In genomic region chr17:32886951-32887350, GRCh38 we compare ENCODE assay signal across 7 cellular contexts. TPM values are rescaled to one million over a fixed set of nuclear protein-coding genes. Genes with fewer than 3 reads are reported as not detected.
A peak's percentile ranks its signal among the peaks of the same experiment; 100 is the strongest.
DNase-seq lines count a peak whose midpoint lies in the region; FAIRE-seq and TF ChIP-seq lines count a peak whose summit lies in the region.
"Not testable (repeated sequence)": the region's sequence is repeated elsewhere in the genome, so short reads cannot be mapped to it uniquely, and the experiment has no call there.
"Had no signal": no experiment of that assay in that cellular context is flagged by ENCODE, and none has a peak within 500 bp of the region (broad histone marks: within the 10 kb centered on the region; RNA-seq: fewer than 3 reads in every experiment).

No MANE protein-coding gene starts in this region.

- H2BK120ac ChIP-seq in H1 (replicated peaks; ENCODE audit: low read depth, low read length); mesendoderm (ENCODE audit: low read depth, low read length): not testable (repeated sequence)

- peak overlapping the region; percentile 75 for H3K18ac ChIP-seq in H1 (ENCODE audit: extremely low read depth, low read length)
- not testable (repeated sequence) for H3K18ac ChIP-seq in mesendoderm (ENCODE audit: low read length)

- TF ChIP-seq EP300 in Ishikawa (IDR thresholded peaks at IDR 0.05; ENCODE audit: borderline replicate concordance); H1 (IDR thresholded peaks at IDR 0.05; ENCODE audit: borderline replicate concordance in 1 of 2, low read depth in 2 of 2, low read length in 2 of 2): not testable (repeated sequence)

- not testable (repeated sequence) for TF ChIP-seq CTCF in H1 (IDR thresholded peaks at IDR 0.05; ENCODE audit: control extremely low read depth in 1 of 3, insufficient read depth in 1 of 3, low read depth in 1 of 3, low read length in 3 of 3)

- POLR2A ChIA-PET in H1 (lab: Charles Lee; ENCODE audit: partially characterized antibody): interaction anchor here (3.4 kb wide), 1 partner anchor 10 kb away, joined by 16 read pairs; the partner anchor contains the start of gene MYO1D

- not testable (repeated sequence) for H3K4me2 ChIP-seq in H1 (ENCODE audit: insufficient read depth in 1 of 2, low read depth in 2 of 2, low read length in 2 of 2); mesendoderm (ENCODE audit: low read length)

- not testable (repeated sequence) for H4K20me1 ChIP-seq in H1 (replicated peaks in 1 of 2; ENCODE audit: control insufficient read depth in 1 of 2, insufficient read depth in 2 of 2, low read length in 2 of 2)

- peak overlapping the region; percentile 82; the same call in 1 of the 2 replicates for H2BK12ac ChIP-seq in H1 (ENCODE audit: low read depth, low read length)

- 0 out of 2 replicates have a peak overlapping the region, but pooled peaks have one; percentile 71 for H2BK5ac ChIP-seq in H1 (ENCODE audit: low read depth, low read length)
- H2BK5ac ChIP-seq in mesendoderm (ENCODE audit: low read length): not testable (repeated sequence)

- not testable (repeated sequence) for H3K23me2 ChIP-seq in H1 (ENCODE audit: low read depth, low read length)

- not testable (repeated sequence) for H3K9me3 ChIP-seq in ES-I3 (ENCODE audit: control insufficient read depth, insufficient read depth, low read length); NT2/D1 (ENCODE audit: insufficient read depth, low read length); H1 (ENCODE audit: insufficient read depth in 2 of 2, low read depth in 1 of 2, low read length in 1 of 2)

- not testable (repeated sequence) for H3K27me3 ChIP-seq in NT2/D1 (ENCODE audit: insufficient read depth, insufficient read length); H1 (replicated peaks in 1 of 4; ENCODE audit: control insufficient read depth in 3 of 4, extremely low read depth in 1 of 4, insufficient read depth in 3 of 4, low read length in 3 of 4); mesendoderm (ENCODE audit: insufficient read depth, low read length, poor library complexity)

- H3K4me1 ChIP-seq in ES-I3 (ENCODE audit: insufficient read depth, low read length); NT2/D1 (ENCODE audit: insufficient read depth, insufficient read length); H1 (replicated peaks in 1 of 4; ENCODE audit: control insufficient read depth in 3 of 4, insufficient read depth in 4 of 4, low read length in 3 of 4); mesendoderm (ENCODE audit: control insufficient read depth, low read depth, low read length): not testable (repeated sequence)

- not testable (repeated sequence) for H4K8ac ChIP-seq in H1 (ENCODE audit: extremely low read depth, insufficient read depth, low read length); mesendoderm (ENCODE audit: low read depth, low read length)

- H2BK15ac ChIP-seq in H1 (ENCODE audit: low read length); mesendoderm (replicated peaks; ENCODE audit: low read depth): not testable (repeated sequence)

- FAIRE-seq in H1 (lab: Jason Lieb, UNC): not testable (repeated sequence)

- H4K5ac ChIP-seq in H1 (ENCODE audit: insufficient read length, low read depth, low read length): peak overlapping the region; percentile 32
- not testable (repeated sequence) for H4K5ac ChIP-seq in mesendoderm (ENCODE audit: low read length)

- not testable (repeated sequence) for TF ChIP-seq RAD21 in Ishikawa (IDR thresholded peaks at IDR 0.05; ENCODE audit: low read depth); H1 (IDR thresholded peaks at IDR 0.05 in 1 of 2, conservative IDR thresholded peaks at IDR 0.05 in 1 of 2; ENCODE audit: low read depth in 2 of 2, low read length in 2 of 2)

- H2AFZ ChIP-seq in H1 (ENCODE audit: low read length): 0 out of 2 replicates have a peak overlapping the region, but pooled peaks have one; percentile 62

- H4K91ac ChIP-seq in H1 (replicated peaks; ENCODE audit: insufficient read length, low read length): peak overlapping the region; percentile 85

- H2AK5ac ChIP-seq in H1 (ENCODE audit: low read depth, low read length): peak overlapping the region; percentile 54; the same call in 1 of the 2 replicates
- not testable (repeated sequence) for H2AK5ac ChIP-seq in mesendoderm (ENCODE audit: low read length)

- not testable (repeated sequence) for H3K79me1 ChIP-seq in H1 (ENCODE audit: low read depth, low read length); mesendoderm (ENCODE audit: low read length)

- H3K79me2 ChIP-seq in H1 (ENCODE audit: control insufficient read depth in 1 of 2, insufficient read depth in 2 of 2, low read length in 2 of 2); mesendoderm (ENCODE audit: control insufficient read depth, insufficient read depth, low read length): not testable (repeated sequence)

- not testable (repeated sequence) for H3K14ac ChIP-seq in H1 (ENCODE audit: insufficient read length)

- not testable (repeated sequence) for H3K36me3 ChIP-seq in ES-I3 (ENCODE audit: insufficient read depth, low read length); NT2/D1 (ENCODE audit: insufficient read depth, insufficient read length, low read length); H1 (ENCODE audit: control insufficient read depth in 2 of 4, insufficient read depth in 4 of 4, low read length in 3 of 4); mesendoderm (ENCODE audit: control insufficient read depth, insufficient read depth, low read length)

- H3K23ac ChIP-seq in H1 (ENCODE audit: insufficient read length); mesendoderm (ENCODE audit: low read length): not testable (repeated sequence)

- peak overlapping the region; percentile 39 for H3K9ac ChIP-seq in ES-I3 (ENCODE audit: low read depth, low read length)
- H3K9ac ChIP-seq in NT2/D1 (ENCODE audit: insufficient read length, low read depth); H1 (replicated peaks in 1 of 4; ENCODE audit: extremely low read depth in 1 of 4, low read depth in 3 of 4, low read length in 3 of 4); mesendoderm (ENCODE audit: low read length): not testable (repeated sequence)

- H3K4me3 ChIP-seq in NT2/D1 (ENCODE audit: insufficient read length, low read depth): peak overlapping the region; percentile 35
- not testable (repeated sequence) for H3K4me3 ChIP-seq in H1 (ENCODE audit: extremely low read depth in 1 of 4, insufficient read depth in 2 of 4, low read depth in 3 of 4, low read length in 4 of 4); mesendoderm (ENCODE audit: low read length)

- not testable (repeated sequence) for TF ChIP-seq POLR2A in H1 (IDR thresholded peaks at IDR 0.05; ENCODE audit: control extremely low read depth in 1 of 2, low read depth in 2 of 2, low read length in 2 of 2)

- H2BK20ac ChIP-seq in H1 (ENCODE audit: low read length): peak overlapping the region; percentile 95

- CTCF ChIA-PET in H1 (lab: Charles Lee; ENCODE audit: partially characterized antibody): interaction anchor here (2.9 kb wide), 1 partner anchor 10 kb away, joined by 23 read pairs; the partner anchor contains the start of gene MYO1D

- not testable (repeated sequence) for H3K4ac ChIP-seq in H1 (replicated peaks; ENCODE audit: insufficient read length, low read depth, low read length); mesendoderm (ENCODE audit: low read depth, low read length)

- WGBS in H1 (ENCODE audit: extremely low coverage in 1 of 2, insufficient coverage in 1 of 2, insufficient read length in 1 of 2, insufficient replicate concordance in 2 of 2, low coverage in 1 of 2, low lambda C conversion rate in 2 of 2, missing lambda C conversion rate in 1 of 2), 2 experiments: 79% methylated on average over 6 of the region's 16 CpGs; no CpG with 5 or more reads in 1 of the 2 experiments
- no CpG with 5 or more reads among the region's 16 CpGs for WGBS in mesendoderm (ENCODE audit: extremely low coverage, insufficient coverage, low lambda C conversion rate)

- H3K27ac ChIP-seq in H1 (ENCODE audit: low read depth, low read length); mesendoderm (ENCODE audit: low read depth, low read length): not testable (repeated sequence)

- peak; percentile 21 for DNase-seq in NCI-H345 (lab: John Stamatoyannopoulos, UW)
- DNase-seq in NT2/D1 (ENCODE audit: low read depth, low spot score); H1 (ENCODE audit: low read depth in 1 of 2, low spot score in 2 of 2); mesendoderm: not testable (repeated sequence)

- H3K56ac ChIP-seq in H1 (replicated peaks; ENCODE audit: insufficient read length, low read depth, low read length): not testable (repeated sequence)
- peak overlapping the region; percentile 54 for H3K56ac ChIP-seq in mesendoderm (ENCODE audit: low read length)

RNA-seq across cellular contexts. Expression of gene MYO1D, which starts 10.0 kb away (rescaled TPM):
- total RNA-seq in H1 (2021; fragmentation: NEBNext Ultra II Directional; extraction: Animal tissue kit (Norgen Biotek cat#: 25700)): 20.9 and 25.4 TPM in 2 replicates
- polyA plus RNA-seq in H1 (2011; rRNA removed): 6.5 and 7.8 TPM in 2 replicates
- polyA plus RNA-seq in H1 (2011; cell fraction: cytosol; rRNA removed): 9.5 TPM
- 9.2 TPM for polyA plus RNA-seq in H1 (2011; cell fraction: nucleus; rRNA removed)
- 12.3 to 17.1 TPM (median 13.8 TPM) in 4 replicates for polyA plus RNA-seq in H1 (2012, experiment 1 of 2)
- polyA plus RNA-seq in H1 (2012, experiment 2 of 2): 4.1 TPM
- polyA plus RNA-seq in H1 (2013, experiment 1 of 2): 11.4 TPM
- polyA plus RNA-seq in H1 (2013, experiment 2 of 2): 8.4 TPM
- 27.6 and 44.0 TPM in 2 replicates for polyA minus RNA-seq in H1 (2011; rRNA and poly(A)+ RNA removed)
- 18.1 TPM for polyA minus RNA-seq in H1 (2011; cell fraction: cytosol; rRNA and poly(A)+ RNA removed)
- 66.1 TPM for polyA minus RNA-seq in H1 (2011; cell fraction: nucleus; rRNA and poly(A)+ RNA removed)
- 15.4 TPM for polyA plus RNA-seq in mesendoderm (2013, experiment 1 of 2)
- 15.7 TPM for polyA plus RNA-seq in mesendoderm (2013, experiment 2 of 2)

RNA-seq across cellular contexts. Expression of gene TMEM98, which starts 41.0 kb away (rescaled TPM):
- total RNA-seq in H1 (2021; fragmentation: NEBNext Ultra II Directional; extraction: Animal tissue kit (Norgen Biotek cat#: 25700)): 86.1 and 90.9 TPM in 2 replicates
- 232 and 292 TPM in 2 replicates for polyA plus RNA-seq in H1 (2011; rRNA removed)
- polyA plus RNA-seq in H1 (2011; cell fraction: cytosol; rRNA removed): 197 TPM
- 246 TPM for polyA plus RNA-seq in H1 (2011; cell fraction: nucleus; rRNA removed)
- polyA plus RNA-seq in H1 (2012, experiment 1 of 2): 86.2 to 115 TPM (median 101 TPM) in 4 replicates
- 118 TPM for polyA plus RNA-seq in H1 (2012, experiment 2 of 2)
- 43.3 TPM for polyA plus RNA-seq in H1 (2013, experiment 1 of 2)
- polyA plus RNA-seq in H1 (2013, experiment 2 of 2): 54.6 TPM
- 209 and 237 TPM in 2 replicates for polyA minus RNA-seq in H1 (2011; rRNA and poly(A)+ RNA removed)
- polyA minus RNA-seq in H1 (2011; cell fraction: cytosol; rRNA and poly(A)+ RNA removed): 66.1 TPM
- polyA minus RNA-seq in H1 (2011; cell fraction: nucleus; rRNA and poly(A)+ RNA removed): 53.2 TPM
- 38.5 TPM for polyA plus RNA-seq in mesendoderm (2013, experiment 1 of 2)
- polyA plus RNA-seq in mesendoderm (2013, experiment 2 of 2): 42.2 TPM
- total RNA-seq: CD4-positive, alpha-beta T cell had no signal
